8 cellular contexts compared by ENCODE assay signal in the genomic region with DNA sequence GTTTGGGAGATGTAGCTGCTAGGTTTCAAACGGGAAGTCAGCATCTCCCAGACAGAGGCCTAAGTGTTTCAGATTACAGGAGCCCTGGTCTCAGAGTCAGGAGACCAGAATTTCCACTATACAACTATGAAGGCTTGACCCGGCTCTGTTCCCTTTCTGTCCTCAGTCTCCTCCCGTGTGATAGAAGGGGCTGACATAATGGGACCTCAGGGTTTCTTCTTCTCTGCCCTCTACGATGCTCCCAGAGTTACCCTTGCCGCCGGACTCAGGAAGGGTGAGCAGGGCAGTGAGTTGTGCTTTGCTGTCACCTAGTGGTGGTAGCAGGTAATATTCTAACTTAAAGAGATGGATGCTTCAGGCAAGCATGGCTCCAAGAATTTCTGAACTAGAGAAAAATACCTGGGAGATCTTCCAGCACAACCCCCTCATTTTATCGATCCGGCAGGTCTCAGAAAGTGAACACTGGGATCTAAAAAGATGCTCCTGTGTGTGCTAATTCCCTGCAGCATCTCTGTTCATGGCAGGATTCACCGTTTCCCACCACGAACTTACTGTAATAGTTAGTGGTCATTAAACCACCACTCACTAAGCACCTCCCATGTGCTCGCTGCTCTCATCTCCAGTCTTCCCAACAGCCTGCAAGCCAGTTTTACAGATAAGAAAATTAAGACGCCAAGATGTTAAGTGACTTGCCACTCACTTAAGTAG.
DNase-seq lines count a peak whose midpoint lies in the region; ATAC-seq, FAIRE-seq and TF ChIP-seq lines count a peak whose summit lies in the region.

No MANE protein-coding gene starts in this region.

- H3K27ac ChIP-seq in DND-41 (ENCODE audit: low read length) (no peak overlapping the region), endothelial cell of umbilical vein (ENCODE audit: insufficient read depth, low read depth, low read length) (peak overlapping the region; percentile 6), stomach smooth muscle (ENCODE audit: low read length) (no peak overlapping the region)

- H3K36me3 ChIP-seq in DND-41 (ENCODE audit: insufficient read depth, low read length) (no peaks in the 10 kb centered on the region), endothelial cell of umbilical vein (ENCODE audit: control insufficient read depth in 2 of 2, extremely low read depth in 1 of 2, insufficient read depth in 2 of 2, low read length in 2 of 2) (peaks cover 76 to 85% of the 10 kb centered on the region in 2 experiments), stomach smooth muscle (ENCODE audit: control insufficient read depth in 2 of 2, insufficient read depth in 2 of 2, low read length in 2 of 2) (no peaks in the 10 kb centered on the region)

- no peaks in the 10 kb centered on the region for H3K9me3 ChIP-seq in DND-41 (ENCODE audit: insufficient read depth, low read length, severe bottlenecking)
- H3K9me3 ChIP-seq in endothelial cell of umbilical vein (replicated peaks; ENCODE audit: control insufficient read depth, insufficient read depth, low read length), result no peaks in the 10 kb centered on the region
- no peaks in the 10 kb centered on the region for H3K9me3 ChIP-seq in stomach smooth muscle (ENCODE audit: control insufficient read depth in 2 of 2, low read length in 2 of 2)

- dilution Hi-C loops in endothelial cell of umbilical vein (cut with MboI; ENCODE audit: extremely low pct_ligation_motif_present, low sequenced_read_pairs), result no loop called here

- TF ChIP-seq CTCF in DND-41 (IDR thresholded peaks at IDR 0.05; ENCODE audit: borderline replicate concordance, extremely low read depth, low read length, poor library complexity, severe bottlenecking) (peak; percentile 89), endothelial cell of umbilical vein (IDR thresholded peaks at IDR 0.05; ENCODE audit: extremely low read depth in 1 of 2, insufficient read depth in 1 of 2, low read depth in 1 of 2, low read length in 2 of 2) (peak; percentile 68)

- peak; percentile 91 for ATAC-seq in DND-41 (ENCODE audit: insufficient read depth, low read depth)
- peak; percentile 48 for ATAC-seq in HG02678 (IDR thresholded peaks at IDR 0.05; ENCODE audit: unreplicated experiment)
- no peak for ATAC-seq in HG03135 (IDR thresholded peaks at IDR 0.05; ENCODE audit: unreplicated experiment)

- peak; percentile 53 for DNase-seq in DND-41
- DNase-seq in NCI-H526 (lab: John Stamatoyannopoulos, UW), result peak; percentile 51 to 78
- DNase-seq in activated CD4-positive, alpha-beta T cell treated with anti-CD3 and anti-CD28 coated beads, Interleukin-2, amount 50 U/mL, for 48 hours, result peak; percentile 42 to 57
- DNase-seq in endothelial cell of umbilical vein (ENCODE audit: low read depth, low spot score), result peak; percentile 69
- peak; percentile 63 for DNase-seq in mucosa of gallbladder (ENCODE audit: low spot score)

- intact Hi-C loops in endothelial cell of umbilical vein (cut with micrococcal nuclease), result loop anchor here (1.0 kb wide), 1 partner anchor 52 kb away; no protein-coding TSS in a partner anchor

- H3K9ac ChIP-seq in DND-41 (ENCODE audit: low read depth, low read length), result no peak overlapping the region
- H3K9ac ChIP-seq in endothelial cell of umbilical vein (replicated peaks; ENCODE audit: extremely low read depth, insufficient read depth, low read length), result no peak overlapping the region
- peak overlapping the region; percentile 35 to 47 for H3K9ac ChIP-seq in stomach smooth muscle (ENCODE audit: low read length in 2 of 2)

- BruUV-seq in endothelial cell of umbilical vein (replicated peaks; lab: Mats Ljungman, UMichigan), result no TSS peak

- H3K4me3 ChIP-seq in DND-41 (ENCODE audit: low read depth in 1 of 2, low read length in 2 of 2) (no peak overlapping the region), endothelial cell of umbilical vein (replicated peaks in 1 of 3; ENCODE audit: insufficient read depth in 1 of 3, low read depth in 1 of 3, low read length in 3 of 3) (no peak overlapping the region), stomach smooth muscle (ENCODE audit: low read length in 2 of 2) (no peak overlapping the region)

- H3K4me1 ChIP-seq in DND-41 (ENCODE audit: insufficient read depth, low read length) (no peaks in the 10 kb centered on the region), endothelial cell of umbilical vein (ENCODE audit: control insufficient read depth, extremely low read depth, insufficient read depth, low read length) (no peaks in the 10 kb centered on the region), stomach smooth muscle (ENCODE audit: control insufficient read depth, insufficient read depth, low read length) (peaks cover 11% of the 10 kb centered on the region)

- H3K27me3 ChIP-seq in DND-41 (ENCODE audit: insufficient read depth, low read length, poor library complexity), result peaks cover 9% of the 10 kb centered on the region
- H3K27me3 ChIP-seq in endothelial cell of umbilical vein (ENCODE audit: control insufficient read depth in 2 of 2, insufficient read depth in 2 of 2, low read length in 2 of 2), result no peaks in the 10 kb centered on the region
- no peaks in the 10 kb centered on the region for H3K27me3 ChIP-seq in stomach smooth muscle (ENCODE audit: control insufficient read depth in 1 of 2, insufficient read depth in 2 of 2, low read length in 2 of 2)

- H3K4me2 ChIP-seq in DND-41 (ENCODE audit: insufficient read depth, low read length) (no peak overlapping the region), endothelial cell of umbilical vein (ENCODE audit: insufficient read depth, low read length) (no peak overlapping the region)

- no peaks in the 10 kb centered on the region for H4K20me1 ChIP-seq in DND-41 (ENCODE audit: insufficient read depth, low read length)
- H4K20me1 ChIP-seq in endothelial cell of umbilical vein (replicated peaks; ENCODE audit: control insufficient read depth, extremely low read depth, insufficient read depth, low read length), result peaks cover 2% of the 10 kb centered on the region

- no peak for TF ChIP-seq POLR2A in endothelial cell of umbilical vein (IDR thresholded peaks at IDR 0.05; ENCODE audit: low read depth, low read length)

- H2AFZ ChIP-seq in DND-41 (ENCODE audit: low read depth, low read length) (no peak overlapping the region), endothelial cell of umbilical vein (ENCODE audit: low read depth, low read length) (peak overlapping the region; percentile 18)

- H3K79me2 ChIP-seq in DND-41 (ENCODE audit: insufficient read depth, low read length) (no peaks in the 10 kb centered on the region), endothelial cell of umbilical vein (ENCODE audit: control insufficient read depth, insufficient read depth, low read length) (peaks cover 7% of the 10 kb centered on the region)

- FAIRE-seq in endothelial cell of umbilical vein (lab: Jason Lieb, UNC), result peak; percentile 80

- CTCF ChIA-PET in endothelial cell of umbilical vein (lab: Charles Lee), result interaction anchor here (2.9 to 4.1 kb wide), 2 partner anchors 12 to 51 kb away, joined by 11 to 60 read pairs; no protein-coding TSS in a partner anchor

- POLR2A ChIA-PET in endothelial cell of umbilical vein (lab: Charles Lee), result no interaction called here

- H3K9me1 ChIP-seq in endothelial cell of umbilical vein (replicated peaks; ENCODE audit: control insufficient read depth, extremely low read depth, insufficient read depth, low read length), result no peaks in the 10 kb centered on the region

TF ChIP-seq in endothelial cell of umbilical vein, 7 proteins besides CTCF, POLR2A, EP300 and RAD21:
- TF ChIP-seq GATA2 (IDR thresholded peaks at IDR 0.05; ENCODE audit: insufficient read depth, insufficient read length, low read depth, low read length) (no peak), POLR2AphosphoS5 (IDR thresholded peaks at IDR 0.05; ENCODE audit: insufficient read depth, low read depth, low read length) (peak; percentile 7)

Comparison
In these comparisons a context has a peak if more than half of its experiments do, and no peak if none do; other contexts are left out.
1. H3K9ac ChIP-seq: peak in stomach smooth muscle (2 of 2); none in DND-41 (single experiment) and endothelial cell of umbilical vein (single experiment).
2. Peak in every context shown above with its lines, with median percentiles within 50 percentile points of each other: DNase-seq.